Comparison of ENCODE assay signal across 1 cellular context in the genomic region with DNA sequence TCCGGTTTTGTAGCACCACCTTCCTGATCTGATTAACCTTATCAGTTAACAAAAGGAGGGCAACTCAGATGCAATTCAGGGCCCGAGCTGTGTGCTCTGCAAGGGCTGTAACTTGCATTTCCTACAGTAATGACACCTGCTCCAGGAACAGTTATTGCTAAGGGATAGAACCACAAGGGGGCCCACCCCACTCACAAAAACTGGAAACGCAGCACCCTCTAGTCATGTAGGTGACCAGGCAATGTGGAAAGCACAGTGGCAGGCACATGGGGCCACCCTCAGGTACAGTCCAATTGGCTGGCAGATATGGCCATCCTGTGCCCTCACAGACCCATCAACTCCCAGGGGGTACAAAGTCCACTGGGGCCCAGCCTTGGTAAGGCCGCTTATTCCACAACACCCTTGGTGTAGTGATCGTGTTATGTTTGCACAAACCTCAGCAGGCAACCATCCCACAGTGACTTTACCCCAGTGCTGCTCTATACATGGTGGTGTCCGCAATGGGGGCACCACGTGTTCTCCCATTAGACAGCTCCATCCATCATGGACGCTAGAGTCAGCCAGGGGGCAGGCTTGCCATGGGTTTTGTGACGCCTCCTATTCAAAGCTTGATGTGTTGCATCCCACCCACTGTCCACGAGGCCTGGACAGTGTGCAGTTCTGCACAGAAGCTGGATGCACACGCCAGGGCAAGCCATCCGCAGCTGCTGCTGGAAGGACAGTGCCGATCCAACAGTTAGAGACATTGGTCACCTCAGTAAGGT.
TF ChIP-seq lines count a peak whose summit lies in the region.

No MANE protein-coding gene starts in this region.

TF ChIP-seq in HCT116, 20 proteins besides CTCF, POLR2A, EP300 and RAD21:
- TF ChIP-seq ATF3 (IDR thresholded peaks at IDR 0.05) (no peak), YY1 (IDR thresholded peaks at IDR 0.05; ENCODE audit: extremely low read depth, insufficient replicate concordance, low read depth, low read length) (no peak), ELF1 (IDR thresholded peaks at IDR 0.05; ENCODE audit: borderline replicate concordance, low read depth) (no peak), SP1 (IDR thresholded peaks at IDR 0.05; ENCODE audit: low read depth) (no peak), REST (IDR thresholded peaks at IDR 0.05; ENCODE audit: low read depth) (no peak), JUND (IDR thresholded peaks at IDR 0.05) (no peak), SRF (IDR thresholded peaks at IDR 0.05; ENCODE audit: low read depth) (no peak), CBX3 (IDR thresholded peaks at IDR 0.05; ENCODE audit: low read depth) (no peak), MAX (IDR thresholded peaks at IDR 0.05) (no peak), ZNF274 (IDR thresholded peaks at IDR 0.05; ENCODE audit: low read depth, low read length) (no peak), ZFX (IDR thresholded peaks at IDR 0.05) (no peak), ZBTB33 (IDR thresholded peaks at IDR 0.05; ENCODE audit: extremely low read depth, insufficient replicate concordance, low read length) (no peak), SIN3A (IDR thresholded peaks at IDR 0.05; ENCODE audit: low read depth) (no peak), CEBPB (IDR thresholded peaks at IDR 0.05; ENCODE audit: low read depth) (no peak), FOSL1 (IDR thresholded peaks at IDR 0.05; ENCODE audit: low read depth) (no peak), TCF7L2 (IDR thresholded peaks at IDR 0.05; ENCODE audit: borderline replicate concordance, extremely low read depth, insufficient read depth, insufficient read length) (no peak)
